ENCODE assay signal across 9 cellular contexts in the genomic region with DNA sequence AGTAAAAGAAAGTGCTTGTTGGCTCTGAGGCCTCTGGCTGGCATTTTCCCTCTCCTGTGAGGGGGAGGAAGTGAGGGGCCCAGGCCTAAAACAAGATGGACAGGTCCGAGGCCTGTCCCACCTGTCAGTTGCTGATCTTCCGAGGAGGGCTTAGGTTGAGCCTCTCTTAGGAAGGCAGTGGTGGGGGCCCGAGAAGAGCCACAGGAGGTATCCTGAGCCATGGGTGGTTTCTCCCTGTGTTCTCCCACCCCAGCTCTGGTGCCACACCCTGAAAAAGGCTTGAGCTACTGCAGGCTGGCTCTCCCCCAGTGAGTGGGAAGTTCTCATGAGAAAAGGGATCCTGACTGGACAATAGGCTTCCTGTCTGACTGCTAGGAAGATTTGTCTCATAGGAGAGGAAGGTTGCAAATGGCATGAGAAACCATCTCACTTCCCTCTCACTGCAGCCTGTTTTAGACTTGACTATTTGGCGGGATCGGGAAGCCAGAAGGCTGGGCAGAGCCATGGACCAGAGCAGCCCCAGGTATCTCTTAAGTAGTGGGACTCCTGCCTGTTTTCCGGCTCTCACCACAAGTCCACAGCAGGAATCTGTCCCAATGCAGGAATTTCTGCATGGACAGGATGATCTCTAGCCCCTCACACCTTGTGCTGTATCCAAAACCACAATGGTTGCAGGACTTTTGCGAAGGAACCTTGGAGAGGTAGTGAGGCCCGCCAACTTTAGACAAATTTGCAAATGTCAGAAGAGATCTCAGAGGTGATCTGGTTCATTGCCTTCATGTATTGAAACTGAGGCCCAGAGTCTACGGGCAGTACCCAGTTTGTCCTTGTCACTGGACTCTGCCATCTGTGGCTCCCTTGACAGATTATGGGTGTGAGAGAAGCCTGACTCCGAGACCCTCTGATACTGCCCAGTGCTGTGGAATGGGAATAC.
DNase-seq lines count a peak whose midpoint lies in the region; ATAC-seq and TF ChIP-seq lines count a peak whose summit lies in the region.
"Had no signal": no experiment of that assay in that cellular context is flagged by ENCODE, and none has a peak within 500 bp of the region (broad histone marks: within the 10 kb centered on the region; RNA-seq: fewer than 3 reads in every experiment).

No MANE protein-coding gene starts in this region.

- peak; percentile 45 for DNase-seq in NCI-H748 (lab: John Stamatoyannopoulos, UW; ENCODE audit: unreplicated experiment)
- no peak for DNase-seq in NCI-H748 treated with DMSO at 0.1 percent for 48 hours (lab: John Stamatoyannopoulos, UW)
- no peak for DNase-seq in hepatocyte (ENCODE audit: low spot score)
- DNase-seq in substantia nigra (lab: John Stamatoyannopoulos, UW), result no peak
- no peak for DNase-seq in effector memory CD4-positive, alpha-beta T cell
- DNase-seq in posterior cingulate gyrus, result no peak
- DNase-seq: left cardiac atrium had no signal

- ATAC-seq in SK-N-SH treated with all-trans-retinoic acid at 6 μM for 48 hours, result no peak; the same call in 2 of the 3 replicates

- no peak overlapping the region for H2AFZ ChIP-seq in hepatocyte

- peaks cover 58% of the 10 kb centered on the region for H3K4me1 ChIP-seq in hepatocyte (ENCODE audit: insufficient read depth)
- peaks cover 16% of the 10 kb centered on the region for H3K4me1 ChIP-seq in effector memory CD4-positive, alpha-beta T cell (ENCODE audit: control insufficient read depth, insufficient read depth, low read length, poor library complexity, severe bottlenecking)

- H3K79me2 ChIP-seq in hepatocyte, result peaks cover 83% of the 10 kb centered on the region

- 93% methylated on average over 10 of the region's 10 CpGs for WGBS in hepatocyte (ENCODE audit: low lambda C conversion rate, missing lambda C conversion rate)

- H3K4me2 ChIP-seq in hepatocyte, result peak overlapping the region; percentile 50

- TF ChIP-seq CTCF in VCaP (conservative IDR thresholded peaks at IDR 0.05) (no peak), hepatocyte (IDR thresholded peaks at IDR 0.05; ENCODE audit: poor library complexity) (no peak)

- no peaks in the 10 kb centered on the region for H4K20me1 ChIP-seq in hepatocyte (ENCODE audit: insufficient read depth, poor library complexity, severe bottlenecking)

- no peaks in the 10 kb centered on the region for H3K9me2 ChIP-seq in hepatocyte (replicated peaks; ENCODE audit: insufficient read depth)

- H3K4me3 ChIP-seq in hepatocyte, result no peak overlapping the region
- no peak overlapping the region for H3K4me3 ChIP-seq in effector memory CD4-positive, alpha-beta T cell (ENCODE audit: insufficient read depth, low read depth, low read length, poor library complexity, severe bottlenecking)

- H3K36me3 ChIP-seq in hepatocyte (replicated peaks; ENCODE audit: insufficient read depth, low read depth), result no peaks in the 10 kb centered on the region
- peaks cover 14% of the 10 kb centered on the region for H3K36me3 ChIP-seq in effector memory CD4-positive, alpha-beta T cell (ENCODE audit: control insufficient read depth, insufficient read depth, low read length)

- no peaks in the 10 kb centered on the region for H3K27me3 ChIP-seq in hepatocyte
- H3K27me3 ChIP-seq in effector memory CD4-positive, alpha-beta T cell (replicated peaks; ENCODE audit: control insufficient read depth, insufficient read depth, low read length, poor library complexity, severe bottlenecking), result no peaks in the 10 kb centered on the region

- H3K27ac ChIP-seq in VCaP, result peak overlapping the region; percentile 77
- H3K27ac ChIP-seq in hepatocyte, result peak overlapping the region; percentile 91
- H3K27ac ChIP-seq in substantia nigra (ENCODE audit: low read depth, low read length, poor library complexity, severe bottlenecking), result peak overlapping the region; percentile 47
- no peak overlapping the region for H3K27ac ChIP-seq in effector memory CD4-positive, alpha-beta T cell (ENCODE audit: insufficient read depth, low read length, poor library complexity, severe bottlenecking)

- intact Hi-C loops in posterior cingulate gyrus (cut with DNase I), result no loop called here

- H3K9me3 ChIP-seq in hepatocyte (ENCODE audit: low read depth), result no peaks in the 10 kb centered on the region
- no peaks in the 10 kb centered on the region for H3K9me3 ChIP-seq in effector memory CD4-positive, alpha-beta T cell (ENCODE audit: control insufficient read depth, low read length)

TF ChIP-seq in SK-N-SH treated with all-trans-retinoic acid at 6 μM for 48 hours, 23 proteins besides CTCF, POLR2A, EP300 and RAD21:
- no peak for TF ChIP-seq CSDC2 (CRISPR knock-in tag; IDR thresholded peaks at IDR 0.05)
- TF ChIP-seq, protein P1, sequence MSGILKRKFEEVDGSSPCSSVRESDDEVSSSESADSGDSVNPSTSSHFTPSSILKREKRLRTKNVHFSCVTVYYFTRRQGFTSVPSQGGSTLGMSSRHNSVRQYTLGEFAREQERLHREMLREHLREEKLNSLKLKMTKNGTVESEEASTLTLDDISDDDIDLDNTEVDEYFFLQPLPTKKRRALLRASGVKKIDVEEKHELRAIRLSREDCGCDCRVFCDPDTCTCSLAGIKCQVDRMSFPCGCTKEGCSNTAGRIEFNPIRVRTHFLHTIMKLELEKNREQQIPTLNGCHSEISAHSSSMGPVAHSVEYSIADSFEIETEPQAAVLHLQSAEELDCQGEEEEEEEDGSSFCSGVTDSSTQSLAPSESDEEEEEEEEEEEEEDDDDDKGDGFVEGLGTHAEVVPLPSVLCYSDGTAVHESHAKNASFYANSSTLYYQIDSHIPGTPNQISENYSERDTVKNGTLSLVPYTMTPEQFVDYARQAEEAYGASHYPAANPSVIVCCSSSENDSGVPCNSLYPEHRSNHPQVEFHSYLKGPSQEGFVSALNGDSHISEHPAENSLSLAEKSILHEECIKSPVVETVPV (CRISPR knock-in tag; IDR thresholded peaks at IDR 0.05), result no peak
- TF ChIP-seq ZNF565 (CRISPR knock-in tag; conservative IDR thresholded peaks at IDR 0.05; ENCODE audit: low read depth), result no peak
- TF ChIP-seq SNAI2 (CRISPR knock-in tag; IDR thresholded peaks at IDR 0.05), result no peak
